Comparison of ENCODE assay signal across 18 cellular contexts in genomic region chr1:231408528-231409094, GRCh38. TPM values are rescaled to one million over a fixed set of nuclear protein-coding genes. Genes with fewer than 3 reads are reported as not detected.
DNase-seq lines count a peak whose midpoint lies in the region; ATAC-seq and TF ChIP-seq lines count a peak whose summit lies in the region.
"Had no signal": no experiment of that assay in that cellular context is flagged by ENCODE, and none has a peak within 500 bp of the region (broad histone marks: within the 10 kb centered on the region; RNA-seq: fewer than 3 reads in every experiment).

No MANE protein-coding gene starts in this region.

- TF ChIP-seq CTCF in SK-N-SH (IDR thresholded peaks at IDR 0.05) (no peak), parathyroid adenoma (IDR thresholded peaks at IDR 0.05) (no peak), chondrocyte (IDR thresholded peaks at IDR 0.05) (no peak)

- TF ChIP-seq EP300 in SK-N-SH (IDR thresholded peaks at IDR 0.05; ENCODE audit: borderline replicate concordance in 1 of 2, low read depth in 1 of 2, low read length in 1 of 2) = no peak

- peaks cover 5% of the 10 kb centered on the region for H3K36me3 Mint-ChIP-seq in chondrocyte (ENCODE audit: low read depth)

- H3K9me2 ChIP-seq in SK-N-SH = no peaks in the 10 kb centered on the region

- H3K27me3 Mint-ChIP-seq in chondrocyte (ENCODE audit: low read depth) = no peaks in the 10 kb centered on the region
- H3K27me3 Mint-ChIP-seq: activated B cell treated with CpG ODN at 0.5 μM for 24 hours, type B pancreatic cell had no signal

- TF ChIP-seq RAD21 in SK-N-SH (IDR thresholded peaks at IDR 0.05; ENCODE audit: low read length) = no peak

- H3K27ac ChIP-seq in ACC112 (ENCODE audit: low read depth, low read length) (peak overlapping the region; percentile 73), SK-N-SH (ENCODE audit: low read depth in 2 of 2, low read length in 1 of 2) (peak overlapping the region; percentile 65 to 83; a peak in 3 of 4 replicates), parathyroid adenoma (no peak overlapping the region)

- H2AFZ ChIP-seq in ACC112 (ENCODE audit: low read length, unreplicated experiment) (no peak overlapping the region), SK-N-SH (ENCODE audit: low read depth) (no peak overlapping the region), parathyroid adenoma (no peak overlapping the region)

- H3K9me3 ChIP-seq in SK-N-SH (no peaks in the 10 kb centered on the region), parathyroid adenoma (ENCODE audit: control insufficient read depth, low read length) (no peaks in the 10 kb centered on the region)

- H3K4me1 Mint-ChIP-seq in chondrocyte (ENCODE audit: low read depth) = peaks cover 19% of the 10 kb centered on the region

- no peak overlapping the region for H3K4me3 Mint-ChIP-seq in chondrocyte (ENCODE audit: unreplicated experiment)
- H3K4me3 Mint-ChIP-seq: activated B cell treated with CpG ODN at 0.5 μM for 24 hours; CD8-positive, alpha-beta T cell; type B pancreatic cell had no signal

- POLR2A ChIA-PET in SK-N-SH (lab: Yijun Ruan, JAX) = no interaction called here

- DNase-seq in SK-N-SH (no peak), left ventricle myocardium superior (no peak), NCI-H226 (no peak), hypothalamus (lab: John Stamatoyannopoulos, UW) (no peak), chondrocyte (ENCODE audit: low spot score) (no peak)
- DNase-seq: activated B cell treated with CpG ODN at 0.5 μM for 24 hours; activated effector memory CD4-positive, alpha-beta T cell treated with Interleukin-2 at 50 U/mL for 16 hours; amniotic stem cell; CD8-positive, alpha-beta T cell; foreskin melanocyte; Kasumi-1; NCI-H1436; occipital lobe had no signal

- H4K20me1 ChIP-seq in SK-N-SH (ENCODE audit: insufficient read depth) = peaks cover 35% of the 10 kb centered on the region

- intact Hi-C loops in left ventricle myocardium superior (cut with micrococcal nuclease) = no loop called here

- no peak overlapping the region for H3K27ac Mint-ChIP-seq in chondrocyte (ENCODE audit: unreplicated experiment)
- H3K27ac Mint-ChIP-seq: activated B cell treated with CpG ODN at 0.5 μM for 24 hours; CD8-positive, alpha-beta T cell; type B pancreatic cell had no signal

- H3F3A ChIP-seq in SK-N-SH (replicated peaks; ENCODE audit: insufficient read depth) = peaks cover 12% of the 10 kb centered on the region

- H3K4me2 ChIP-seq in SK-N-SH (peak overlapping the region; percentile 73), parathyroid adenoma (ENCODE audit: low read length) (peak overlapping the region; percentile 24)

- H3K9ac ChIP-seq in SK-N-SH = peak overlapping the region; percentile 37; the same call in 1 of the 2 replicates
- H3K9ac ChIP-seq in parathyroid adenoma = no peak overlapping the region

- 80% methylated on average over 6 of the region's 6 CpGs for WGBS in SK-N-SH (ENCODE audit: low lambda C conversion rate)

- H3K4me1 ChIP-seq in ACC112 (ENCODE audit: control insufficient read depth, insufficient read depth, low read length, unreplicated experiment) = peaks cover 44% of the 10 kb centered on the region
- peaks cover 13 to 32% of the 10 kb centered on the region in 2 experiments for H3K4me1 ChIP-seq in SK-N-SH (ENCODE audit: control insufficient read depth in 1 of 2, insufficient read depth in 2 of 2, low read depth in 1 of 2, low read length in 1 of 2)
- H3K4me1 ChIP-seq in parathyroid adenoma = no peaks in the 10 kb centered on the region

- no peaks in the 10 kb centered on the region for H3K36me3 ChIP-seq in ACC112 (ENCODE audit: insufficient read depth, low read length)
- peaks cover 8 to 9% of the 10 kb centered on the region in 2 experiments for H3K36me3 ChIP-seq in SK-N-SH (replicated peaks in 1 of 2; ENCODE audit: control insufficient read depth in 1 of 2, insufficient read depth in 2 of 2, low read length in 1 of 2)
- no peaks in the 10 kb centered on the region for H3K36me3 ChIP-seq in parathyroid adenoma (ENCODE audit: control insufficient read depth, insufficient read depth, low read length)

- H3K79me2 ChIP-seq in ACC112 (ENCODE audit: control insufficient read depth, insufficient read depth, low read length, unreplicated experiment) (peaks cover 88% of the 10 kb centered on the region), SK-N-SH (ENCODE audit: insufficient read depth) (peaks cover 98% of the 10 kb centered on the region), parathyroid adenoma (peaks cover 24% of the 10 kb centered on the region)

- H3K4me3 ChIP-seq in ACC112 (ENCODE audit: low read depth, low read length) = peak overlapping the region; percentile 67; the same call in 1 of the 2 replicates
- H3K4me3 ChIP-seq in SK-N-SH (ENCODE audit: low read depth in 2 of 2, low read length in 1 of 2) = no peak overlapping the region
- no peak overlapping the region for H3K4me3 ChIP-seq in parathyroid adenoma (ENCODE audit: low read depth, low read length)
- H3K4me3 ChIP-seq: skin epidermis had no signal

- CTCF ChIA-PET in SK-N-SH (lab: Yijun Ruan, JAX) = interaction anchor here (1.4 to 1.7 kb wide), 2 partner anchors 11 to 20 kb away, joined by 4 to 5 read pairs; no protein-coding TSS in a partner anchor

- H3K9me3 Mint-ChIP-seq in chondrocyte (ENCODE audit: low read depth) = no peaks in the 10 kb centered on the region
- H3K9me3 Mint-ChIP-seq: activated B cell treated with CpG ODN at 0.5 μM for 24 hours; CD8-positive, alpha-beta T cell; type B pancreatic cell had no signal

- peak; percentile 44 for ATAC-seq in left ventricle myocardium superior
- ATAC-seq in GM21423 (IDR thresholded peaks at IDR 0.05; ENCODE audit: unreplicated experiment) = no peak
- ATAC-seq: CD8-positive, alpha-beta T cell had no signal

- H3K27me3 ChIP-seq in ACC112 (ENCODE audit: insufficient read depth, low read length) (no peaks in the 10 kb centered on the region), SK-N-SH (ENCODE audit: insufficient read depth) (no peaks in the 10 kb centered on the region), parathyroid adenoma (ENCODE audit: control insufficient read depth, insufficient read depth, low read length) (no peaks in the 10 kb centered on the region)

TF ChIP-seq in SK-N-SH, 30 proteins besides CTCF, POLR2A, EP300 and RAD21 (continues in another document):
- TF ChIP-seq PBX3 (IDR thresholded peaks at IDR 0.05) (no peak), SMC3 (IDR thresholded peaks at IDR 0.05; ENCODE audit: low read depth, low read length) (no peak), REST (IDR thresholded peaks at IDR 0.05; ENCODE audit: low read depth, low read length) (no peak), CHD2 (IDR thresholded peaks at IDR 0.05; ENCODE audit: low read length, partially characterized antibody) (no peak), POLR2AphosphoS5 (IDR thresholded peaks at IDR 0.05; ENCODE audit: low read depth, low read length) (no peak), EZH2phosphoT487 (IDR thresholded peaks at IDR 0.05; ENCODE audit: borderline replicate concordance, low read depth) (no peak), FOXM1 (IDR thresholded peaks at IDR 0.05; ENCODE audit: low read depth) (no peak), GATA2 (CRISPR knock-in tag; IDR thresholded peaks at IDR 0.05) (no peak), SIN3A (IDR thresholded peaks at IDR 0.05; ENCODE audit: borderline replicate concordance, low read depth, low read length) (no peak), ELF1 (IDR thresholded peaks at IDR 0.05) (no peak), RCOR1 (IDR thresholded peaks at IDR 0.05; ENCODE audit: low read length) (no peak), USF1 (IDR thresholded peaks at IDR 0.05; ENCODE audit: borderline replicate concordance, low read depth) (no peak)

RNA-seq across cellular contexts. Expression of gene EGLN1, which starts 13.5 kb away (rescaled TPM):
- polyA plus RNA-seq in SK-N-SH (2012; rRNA removed) = 10.7 and 14.3 TPM in 2 replicates
- 23.7 and 29.5 TPM in 2 replicates for polyA plus RNA-seq in SK-N-SH (2012; cell fraction: cytosol; rRNA removed)
- polyA plus RNA-seq in SK-N-SH (2012; cell fraction: nucleus; rRNA removed) = 7.4 and 10.7 TPM in 2 replicates
- total RNA-seq in left ventricle myocardium superior = 79.8 TPM
- total RNA-seq in chondrocyte = 25.7 to 36.6 TPM (median 35.3 TPM) in 3 replicates
